ENCODE assay signal across 8 cellular contexts in genomic region chr6:130293800-130294199, GRCh38.
DNase-seq lines count a peak whose midpoint lies in the region; ATAC-seq lines count a peak whose summit lies in the region.

No MANE protein-coding gene starts in this region.

- H3K4me3 Mint-ChIP-seq in activated CD4-positive, alpha-beta T cell treated with anti-CD3 and anti-CD28 coated beads, Interleukin-2, amount 10 ng/mL, durations not matched to agents 7 days and 5 days, result no peak overlapping the region

- no peaks in the 10 kb centered on the region for H3K36me3 Mint-ChIP-seq in activated CD4-positive, alpha-beta T cell treated with anti-CD3 and anti-CD28 coated beads, Interleukin-2, amount 10 ng/mL, durations not matched to agents 7 days and 5 days (ENCODE audit: low read depth)

- H3K27ac Mint-ChIP-seq in activated CD4-positive, alpha-beta T cell treated with anti-CD3 and anti-CD28 coated beads, Interleukin-2, amount 10 ng/mL, durations not matched to agents 7 days and 5 days, result no peak overlapping the region

- ATAC-seq in GM19351 (IDR thresholded peaks at IDR 0.05; ENCODE audit: unreplicated experiment) (peak; percentile 84), GM18858 (IDR thresholded peaks at IDR 0.05; ENCODE audit: unreplicated experiment) (no peak), GM21423 (IDR thresholded peaks at IDR 0.05; ENCODE audit: unreplicated experiment) (no peak)

- CTCF ChIA-PET in activated CD4-positive, alpha-beta T cell treated with anti-CD3 and anti-CD28 coated beads, Interleukin-2, amount 10 ng/mL, durations not matched to agents 7 days and 5 days (lab: Charles Lee), result interaction anchor here (0.7 to 1.0 kb wide), 3 partner anchors 15 to 579 kb away, joined by 3 read pairs; no protein-coding TSS in a partner anchor

- H3K9me3 Mint-ChIP-seq in activated CD4-positive, alpha-beta T cell treated with anti-CD3 and anti-CD28 coated beads, Interleukin-2, amount 10 ng/mL, durations not matched to agents 7 days and 5 days, result no peaks in the 10 kb centered on the region

- no peaks in the 10 kb centered on the region for H3K4me1 Mint-ChIP-seq in activated CD4-positive, alpha-beta T cell treated with anti-CD3 and anti-CD28 coated beads, Interleukin-2, amount 10 ng/mL, durations not matched to agents 7 days and 5 days

- H3K27me3 Mint-ChIP-seq in activated CD4-positive, alpha-beta T cell treated with anti-CD3 and anti-CD28 coated beads, Interleukin-2, amount 10 ng/mL, durations not matched to agents 7 days and 5 days, result peaks cover 5% of the 10 kb centered on the region

- POLR2A ChIA-PET in activated CD4-positive, alpha-beta T cell treated with anti-CD3 and anti-CD28 coated beads, Interleukin-2, amount 10 ng/mL, durations not matched to agents 7 days and 5 days (lab: Charles Lee), result no interaction called here

- DNase-seq in COR-L47 (lab: John Stamatoyannopoulos, UW) (peak; percentile 10), LHCN-M2 (ENCODE audit: low read depth) (peak; percentile 31), germinal center (ENCODE audit: low spot score) (peak; percentile 43)
- peak; percentile 60 for DNase-seq in activated CD4-positive, alpha-beta T cell treated with anti-CD3 and anti-CD28 coated beads, Interleukin-2, amount 10 ng/mL, durations not matched to agents 7 days and 5 days
- DNase-seq in stimulated activated CD4-positive, alpha-beta T cell treated with anti-CD3 and anti-CD28 coated beads, Interleukin-4, amount 100 ng/mL, for 1 hour, result peak; percentile 4

Comparison
In these comparisons a context has a peak if more than half of its experiments do, and no peak if none do; other contexts are left out.
1. DNase-seq: peak in every context shown above with its lines; median percentile 60 in activated CD4-positive, alpha-beta T cell treated with anti-CD3 and anti-CD28 coated beads, Interleukin-2, amount 10 ng/mL, durations not matched to agents 7 days and 5 days; 43 in germinal center; 31 in LHCN-M2; 10 in COR-L47; 4 in stimulated activated CD4-positive, alpha-beta T cell treated with anti-CD3 and anti-CD28 coated beads, Interleukin-4, amount 100 ng/mL, for 1 hour.